19 cellular contexts compared by ENCODE assay signal in genomic region chr4:1449475-1449832, GRCh38. TPM values are rescaled to one million over a fixed set of nuclear protein-coding genes. Genes with fewer than 3 reads are reported as not detected.
DNase-seq lines count a peak whose midpoint lies in the region; ATAC-seq and TF ChIP-seq lines count a peak whose summit lies in the region.
"Had no signal": no experiment of that assay in that cellular context is flagged by ENCODE, and none has a peak within 500 bp of the region (broad histone marks: within the 10 kb centered on the region; RNA-seq: fewer than 3 reads in every experiment).

No MANE protein-coding gene starts in this region.

- peak; percentile 24 for DNase-seq in activated effector memory CD4-positive, alpha-beta T cell treated with anti-CD3 and anti-CD28 coated beads, Interleukin-2, amount 50 U/mL, for 16 hours
- DNase-seq in activated effector memory CD4-positive, alpha-beta T cell treated with Interleukin-2 at 50 U/mL for 16 hours: no peak
- DNase-seq in H9: peak; percentile 26
- DNase-seq in lower lobe of right lung: peak; percentile 35
- DNase-seq in stimulated activated CD8-positive, alpha-beta memory T cell treated with anti-CD3 and anti-CD28 coated beads, Interleukin-4, amount 100 ng/mL, for 48 hours: peak; percentile 10
- DNase-seq in ecto neural progenitor cell (ENCODE audit: low spot score): no peak
- DNase-seq: DMS79 treated with DMSO at 0.1 percent for 48 hours; NCI-H1417 treated with DMSO at 0.1 percent for 48 hours; NCI-H1930; NCI-H2171; NCI-H446 treated with DMSO at 0.1 percent for 48 hours; NK-92 treated with Interleukin-12 subunit alpha and Interleukin-12 subunit beta, amount 100 ng/mL, for 24 hours had no signal

- H3K9me3 Mint-ChIP-seq in H9: peaks cover 21 to 22% of the 10 kb centered on the region in 2 experiments

- no peaks in the 10 kb centered on the region for H3K4me1 Mint-ChIP-seq in H9
- H3K4me1 Mint-ChIP-seq: CD8-positive, alpha-beta memory T cell had no signal

- H3K56ac ChIP-seq in H9 (ENCODE audit: insufficient read length, low read depth, low read length): no peak overlapping the region

- no peak overlapping the region for H4K8ac ChIP-seq in H9 (replicated peaks; ENCODE audit: insufficient read length, low read depth, low read length)

- no peak overlapping the region for H2BK120ac ChIP-seq in H9 (ENCODE audit: low read depth, low read length, poor library complexity, severe bottlenecking)

- H3K27me3 Mint-ChIP-seq in H9 (ENCODE audit: low read depth): peaks cover 11% of the 10 kb centered on the region

- no peaks in the 10 kb centered on the region for H4K20me1 ChIP-seq in H9 (ENCODE audit: control insufficient read depth, insufficient read depth, insufficient read length)
- H4K20me1 ChIP-seq: BLaER1 had no signal

- intact Hi-C loops in lower lobe of right lung (cut with DNase I): no loop called here

- no peak overlapping the region for H2AK5ac ChIP-seq in H9 (ENCODE audit: insufficient read length, low read length)

- H3K18ac ChIP-seq in H9 (ENCODE audit: insufficient read length, low read depth, low read length): no peak overlapping the region

- H3K9ac ChIP-seq in H9 (ENCODE audit: extremely low read depth, insufficient read length, low read length): no peak overlapping the region
- H3K9ac ChIP-seq: BLaER1 had no signal

- H3K4me2 ChIP-seq in H9 (ENCODE audit: insufficient read depth, insufficient read length, low read length): no peak overlapping the region
- H3K4me2 ChIP-seq: BLaER1 had no signal

- no peak overlapping the region for H3K23ac ChIP-seq in H9 (ENCODE audit: insufficient read length, low read depth, low read length)

- H3K4me1 ChIP-seq in H9 (ENCODE audit: insufficient read depth, low read length) (no peaks in the 10 kb centered on the region), lower lobe of right lung (no peaks in the 10 kb centered on the region)
- H3K4me1 ChIP-seq: BLaER1 had no signal

- no peak overlapping the region for H2BK20ac ChIP-seq in H9 (ENCODE audit: low read depth, low read length, poor library complexity, severe bottlenecking)

- H3K79me2 ChIP-seq in H9 (ENCODE audit: insufficient read depth, low read length): no peaks in the 10 kb centered on the region

- no peaks in the 10 kb centered on the region for H3K23me2 ChIP-seq in H9 (ENCODE audit: insufficient read length, low read depth, low read length, poor library complexity, severe bottlenecking)

- H3K4me3 ChIP-seq in lower lobe of right lung: no peak overlapping the region
- H3K4me3 ChIP-seq: BLaER1, K562 had no signal

- no peak overlapping the region for H2AFZ ChIP-seq in H9 (ENCODE audit: low read length)

- no peak overlapping the region for H4K5ac ChIP-seq in H9 (ENCODE audit: insufficient read length, low read depth, low read length)

- H3K4ac ChIP-seq in H9 (ENCODE audit: low read depth, low read length): no peak overlapping the region

- no peak overlapping the region for H2BK15ac ChIP-seq in H9 (ENCODE audit: low read depth, low read length)

- no peak overlapping the region for H2BK12ac ChIP-seq in H9 (ENCODE audit: insufficient read length, low read depth, low read length)

- no peak overlapping the region for H3K4me3 Mint-ChIP-seq in H9
- H3K4me3 Mint-ChIP-seq: CD8-positive, alpha-beta memory T cell had no signal

- TF ChIP-seq CTCF in H9 (conservative IDR thresholded peaks at IDR 0.05) (no peak), lower lobe of right lung (IDR thresholded peaks at IDR 0.05) (no peak)

- peaks cover 5 to 16% (median 9%) of the 10 kb centered on the region in 3 experiments; a peak in 6 of 7 replicates for H3K36me3 Mint-ChIP-seq in H9 (ENCODE audit: insufficient read depth in 1 of 3, low read depth in 3 of 3)

- H3K27ac Mint-ChIP-seq in H9: no peak overlapping the region
- H3K27ac Mint-ChIP-seq: CD8-positive, alpha-beta memory T cell had no signal

- no CpG with 5 or more reads among the region's 12 CpGs for WGBS in H9 (ENCODE audit: extremely low coverage, insufficient read length, low lambda C conversion rate)

- H3K9me3 ChIP-seq in H9 (ENCODE audit: control insufficient read depth, low read depth, low read length): peaks cover 12% of the 10 kb centered on the region
- no peaks in the 10 kb centered on the region for H3K9me3 ChIP-seq in lower lobe of right lung

- no peak overlapping the region for H2BK5ac ChIP-seq in H9 (ENCODE audit: insufficient read length, low read length)

- H3K27me3 ChIP-seq in H9 (ENCODE audit: insufficient read depth, low read length): no peaks in the 10 kb centered on the region
- peaks cover 39% of the 10 kb centered on the region for H3K27me3 ChIP-seq in lower lobe of right lung (ENCODE audit: low read depth)
- H3K27me3 ChIP-seq: BLaER1 had no signal

- H3T11ph ChIP-seq in H9 (ENCODE audit: low read length): no peak overlapping the region

- no peaks in the 10 kb centered on the region for H3K36me3 ChIP-seq in lower lobe of right lung
- H3K36me3 ChIP-seq: BLaER1 had no signal

- peak overlapping the region; percentile 59; the same call in 1 of the 2 replicates for H3K14ac ChIP-seq in H9 (ENCODE audit: insufficient read depth, low read length)

- H4K91ac ChIP-seq in H9 (ENCODE audit: insufficient read length, low read depth, low read length): no peak overlapping the region

- ATAC-seq in lower lobe of right lung: no peak
- ATAC-seq in HG03025 (IDR thresholded peaks at IDR 0.05; ENCODE audit: low FRiP score, unreplicated experiment): no peak
- ATAC-seq: HCT116, K562 had no signal

- H3K79me1 ChIP-seq in H9 (ENCODE audit: insufficient read depth, low read depth, low read length, poor library complexity, severe bottlenecking): no peaks in the 10 kb centered on the region

- H3K27ac ChIP-seq in H9 (ENCODE audit: insufficient read length, low read depth, low read length): no peak overlapping the region
- H3K27ac ChIP-seq in lower lobe of right lung: no peak overlapping the region
- H3K27ac ChIP-seq: BLaER1 had no signal

RNA-seq across cellular contexts. Expression of gene NKX1-1, which starts 43.2 kb away (rescaled TPM):
- not detected in 2 replicates for total RNA-seq in H9 (2021)
- total RNA-seq in lower lobe of right lung: not detected
- total RNA-seq: CD8-positive, alpha-beta memory T cell; G401; K562; OCI-LY7 had no signal

Comparison
In these comparisons a context has a peak if more than half of its experiments do, and no peak if none do; other contexts are left out.
1. DNase-seq: peak in activated effector memory CD4-positive, alpha-beta T cell treated with anti-CD3 and anti-CD28 coated beads, Interleukin-2, amount 50 U/mL, for 16 hours (single experiment), H9 (single experiment), lower lobe of right lung (single experiment) and stimulated activated CD8-positive, alpha-beta memory T cell treated with anti-CD3 and anti-CD28 coated beads, Interleukin-4, amount 100 ng/mL, for 48 hours (single experiment); none in activated effector memory CD4-positive, alpha-beta T cell treated with Interleukin-2 at 50 U/mL for 16 hours (single experiment) and ecto neural progenitor cell (single experiment).